14 cellular contexts compared by ENCODE assay signal in genomic region chr1:45594412-45594811, GRCh38. TPM values are rescaled to one million over a fixed set of nuclear protein-coding genes. Genes with fewer than 3 reads are reported as not detected.
DNase-seq lines count a peak whose midpoint lies in the region; ATAC-seq and TF ChIP-seq lines count a peak whose summit lies in the region.
"Had no signal": no experiment of that assay in that cellular context is flagged by ENCODE, and none has a peak within 500 bp of the region (broad histone marks: within the 10 kb centered on the region; RNA-seq: fewer than 3 reads in every experiment).

No MANE protein-coding gene starts in this region.

- CTCF ChIA-PET in MCF 10A (lab: Yijun Ruan, JAX) (no interaction called here), mammary epithelial cell (lab: Charles Lee; ENCODE audit: low non-redundant PET) (no interaction called here)

- H3K9me3 ChIP-seq in mammary epithelial cell (replicated peaks; ENCODE audit: insufficient read depth, low read length) = no peaks in the 10 kb centered on the region
- H3K9me3 ChIP-seq: A549, BE2C had no signal

- H3K27ac ChIP-seq in mammary epithelial cell (ENCODE audit: insufficient read depth, low read depth, low read length) = no peak overlapping the region
- H3K27ac ChIP-seq: A549, C4-2B, GM23248 had no signal

- H3K4me3 Mint-ChIP-seq in MCF 10A (ENCODE audit: unreplicated experiment) = no peak overlapping the region
- no peak overlapping the region for H3K4me3 Mint-ChIP-seq in activated T-helper 1 cell treated with anti-CD3 and anti-CD28 coated beads, Interleukin-12 subunit alpha, Interleukin-12 subunit beta, Interleukin-2, Interleukin-4 antibody, amounts not matched to agents 30 ng/mL and 10 ng/mL and 1 ng/mL, durations not matched to agents 14 hours and 24 hours and 36 hours
- H3K4me3 Mint-ChIP-seq in endothelial cell (ENCODE audit: unreplicated experiment) = no peak overlapping the region

- H3K27me3 Mint-ChIP-seq in MCF 10A (ENCODE audit: insufficient read depth, unreplicated experiment) = no peaks in the 10 kb centered on the region
- no peaks in the 10 kb centered on the region for H3K27me3 Mint-ChIP-seq in activated T-helper 1 cell treated with anti-CD3 and anti-CD28 coated beads, Interleukin-12 subunit alpha, Interleukin-12 subunit beta, Interleukin-2, Interleukin-4 antibody, amounts not matched to agents 30 ng/mL and 10 ng/mL and 1 ng/mL, durations not matched to agents 14 hours and 24 hours and 36 hours (ENCODE audit: insufficient read depth)
- H3K27me3 Mint-ChIP-seq in endothelial cell (ENCODE audit: unreplicated experiment) = peaks cover 1% of the 10 kb centered on the region
- H3K27me3 Mint-ChIP-seq: CD8-positive, alpha-beta memory T cell had no signal

- TF ChIP-seq CTCF in MCF 10A (IDR thresholded peaks at IDR 0.05; ENCODE audit: unreplicated experiment) (no peak), mammary epithelial cell (conservative IDR thresholded peaks at IDR 0.05 in 1 of 2, IDR thresholded peaks at IDR 0.05 in 1 of 2; ENCODE audit: extremely low read depth in 1 of 2, insufficient read depth in 1 of 2, low read depth in 1 of 2, low read length in 2 of 2) (no peak), endothelial cell (IDR thresholded peaks at IDR 0.05; ENCODE audit: unreplicated experiment) (no peak)

- no peaks in the 10 kb centered on the region for H3K4me1 Mint-ChIP-seq in MCF 10A (ENCODE audit: insufficient read depth, unreplicated experiment)
- H3K4me1 Mint-ChIP-seq in activated T-helper 1 cell treated with anti-CD3 and anti-CD28 coated beads, Interleukin-12 subunit alpha, Interleukin-12 subunit beta, Interleukin-2, Interleukin-4 antibody, amounts not matched to agents 30 ng/mL and 10 ng/mL and 1 ng/mL, durations not matched to agents 14 hours and 24 hours and 36 hours (ENCODE audit: low read depth) = peaks cover 10% of the 10 kb centered on the region
- H3K4me1 Mint-ChIP-seq in endothelial cell (ENCODE audit: unreplicated experiment) = no peaks in the 10 kb centered on the region

- H4K20me1 ChIP-seq in mammary epithelial cell (ENCODE audit: insufficient read depth, low read length) = no peaks in the 10 kb centered on the region

- no TSS peak for BruUV-seq in MCF 10A (replicated peaks; lab: Mats Ljungman, UMichigan)
- no TSS peak for BruUV-seq in mammary epithelial cell (replicated peaks; lab: Mats Ljungman, UMichigan)

- H3K4me1 ChIP-seq in mammary epithelial cell (ENCODE audit: insufficient read depth, low read length) = no peaks in the 10 kb centered on the region
- H3K4me1 ChIP-seq: BE2C had no signal

- H3K27ac Mint-ChIP-seq in MCF 10A (ENCODE audit: low read depth, unreplicated experiment) (peak overlapping the region; percentile 37), endothelial cell (ENCODE audit: unreplicated experiment) (peak overlapping the region; percentile 50)
- peak overlapping the region; percentile 34 for H3K27ac Mint-ChIP-seq in activated T-helper 1 cell treated with anti-CD3 and anti-CD28 coated beads, Interleukin-12 subunit alpha, Interleukin-12 subunit beta, Interleukin-2, Interleukin-4 antibody, amounts not matched to agents 30 ng/mL and 10 ng/mL and 1 ng/mL, durations not matched to agents 14 hours and 24 hours and 36 hours

- H3K9ac ChIP-seq in mammary epithelial cell (ENCODE audit: insufficient read depth, low read length) = no peak overlapping the region
- H3K9ac ChIP-seq: GM23248 had no signal

- 92% methylated on average over 4 of the region's 4 CpGs for WGBS in mammary epithelial cell (ENCODE audit: low coverage, missing lambda C conversion rate)

- H3K4me3 ChIP-seq in mammary epithelial cell (replicated peaks in 1 of 3; ENCODE audit: insufficient read depth in 1 of 3, low read depth in 2 of 3, low read length in 3 of 3) = no peak overlapping the region
- H3K4me3 ChIP-seq: A549, GM23248 had no signal

- H3K4me2 ChIP-seq in mammary epithelial cell (ENCODE audit: insufficient read depth, low read depth, low read length) = no peak overlapping the region
- H3K4me2 ChIP-seq: A549 had no signal

- dilution Hi-C loops in mammary epithelial cell (cut with HindIII; ENCODE audit: low sequenced_read_pairs) = loop anchor here (5.0 kb wide), 1 partner anchor 82 kb away; no protein-coding TSS in a partner anchor

- H3K79me2 ChIP-seq in mammary epithelial cell (ENCODE audit: insufficient read depth, low read length) = peaks cover 83% of the 10 kb centered on the region

- H3K9me3 Mint-ChIP-seq in MCF 10A (ENCODE audit: unreplicated experiment) (no peaks in the 10 kb centered on the region), endothelial cell (ENCODE audit: unreplicated experiment) (no peaks in the 10 kb centered on the region)
- H3K9me3 Mint-ChIP-seq in activated T-helper 1 cell treated with anti-CD3 and anti-CD28 coated beads, Interleukin-12 subunit alpha, Interleukin-12 subunit beta, Interleukin-2, Interleukin-4 antibody, amounts not matched to agents 30 ng/mL and 10 ng/mL and 1 ng/mL, durations not matched to agents 14 hours and 24 hours and 36 hours = no peaks in the 10 kb centered on the region
- H3K9me3 Mint-ChIP-seq: CD8-positive, alpha-beta memory T cell; H9 had no signal

- in situ Hi-C loops in mammary epithelial cell (cut with MboI; ENCODE audit: low sequenced_read_pairs in 2 of 2) = no loop called here

- intact Hi-C loops in MCF 10A (cut with micrococcal nuclease) (no loop called here), mammary epithelial cell (cut with micrococcal nuclease) (no loop called here), left cardiac atrium (cut with DNase I) (no loop called here)
- intact Hi-C loops in activated T-helper 1 cell treated with anti-CD3 and anti-CD28 coated beads, Interleukin-12 subunit alpha, Interleukin-12 subunit beta, Interleukin-2, Interleukin-4 antibody, amounts not matched to agents 30 ng/mL and 10 ng/mL and 1 ng/mL, durations not matched to agents 14 hours and 24 hours and 36 hours (cut with micrococcal nuclease) = no loop called here

- POLR2A ChIA-PET in MCF 10A (lab: Yijun Ruan, JAX) = interaction anchor here (1.3 kb wide), 1 partner anchor 9 kb away, joined by 7 read pairs; no protein-coding TSS in a partner anchor

- DNase-seq in MCF 10A (ENCODE audit: unreplicated experiment) = no peak
- no peak for DNase-seq in mammary epithelial cell
- DNase-seq in activated T-helper 1 cell treated with anti-CD3 and anti-CD28 coated beads, Interleukin-12 subunit alpha, Interleukin-12 subunit beta, Interleukin-2, Interleukin-4 antibody, amounts not matched to agents 30 ng/mL and 10 ng/mL and 1 ng/mL, durations not matched to agents 14 hours and 24 hours and 36 hours (ENCODE audit: low spot score) = no peak
- no peak for DNase-seq in endothelial cell (ENCODE audit: low spot score)
- no peak for DNase-seq in ecto neural progenitor cell (ENCODE audit: low spot score)
- no peak for DNase-seq in left cardiac atrium
- DNase-seq: BE2C; CD8-positive, alpha-beta memory T cell; DMS53; GM23248; H9 had no signal

- no peak for ATAC-seq in left cardiac atrium
- no peak for ATAC-seq in HG03045 (IDR thresholded peaks at IDR 0.05; ENCODE audit: unreplicated experiment)
- ATAC-seq: A549 had no signal

- H3K36me3 Mint-ChIP-seq in MCF 10A (ENCODE audit: insufficient read depth, unreplicated experiment) (peaks cover 59% of the 10 kb centered on the region), endothelial cell (ENCODE audit: low read depth, unreplicated experiment) (peaks cover 16% of the 10 kb centered on the region)
- peaks cover 24% of the 10 kb centered on the region for H3K36me3 Mint-ChIP-seq in activated T-helper 1 cell treated with anti-CD3 and anti-CD28 coated beads, Interleukin-12 subunit alpha, Interleukin-12 subunit beta, Interleukin-2, Interleukin-4 antibody, amounts not matched to agents 30 ng/mL and 10 ng/mL and 1 ng/mL, durations not matched to agents 14 hours and 24 hours and 36 hours (ENCODE audit: low read depth)

- H3K36me3 ChIP-seq in mammary epithelial cell (ENCODE audit: insufficient read depth, low read length) = peaks cover 22% of the 10 kb centered on the region

- no peaks in the 10 kb centered on the region for H3K27me3 ChIP-seq in mammary epithelial cell (ENCODE audit: insufficient read depth, low read length)
- H3K27me3 ChIP-seq: BE2C had no signal

- H2AFZ ChIP-seq in mammary epithelial cell (ENCODE audit: low read depth, low read length) = no peak overlapping the region
- H2AFZ ChIP-seq: GM23248 had no signal

RNA-seq across cellular contexts. Expression of gene NASP, which starts 10.6 kb away (rescaled TPM):
- 76.4 and 84.6 TPM in 2 replicates for total RNA-seq in MCF 10A (2022)
- total RNA-seq in mammary epithelial cell = 10 to 100 TPM; 17.2 to 82.2 TPM
- 84.7 TPM for polyA plus RNA-seq in mammary epithelial cell
- 39.5 TPM for polyA minus RNA-seq in mammary epithelial cell
- total RNA-seq in activated T-helper 1 cell treated with anti-CD3 and anti-CD28 coated beads, Interleukin-12 subunit alpha, Interleukin-12 subunit beta, Interleukin-2, Interleukin-4 antibody, amounts not matched to agents 30 ng/mL and 10 ng/mL and 1 ng/mL, durations not matched to agents 14 hours and 24 hours and 36 hours = 250 and 251 TPM in 2 replicates
- 149 TPM for total RNA-seq in endothelial cell (ENCODE audit: unreplicated experiment)
- total RNA-seq in left cardiac atrium = 10 to 100 TPM; 38.2 to 56.4 TPM

RNA-seq across cellular contexts. Expression of gene CCDC17, which starts 29.4 kb away (rescaled TPM):
- total RNA-seq in MCF 10A (2022) (3.9 and 4.9 TPM in 2 replicates), mammary epithelial cell (1 to 10 TPM; 1.8 to 2.7 TPM), endothelial cell (ENCODE audit: unreplicated experiment) (3.9 TPM), left cardiac atrium (1 to 10 TPM in 1 of 2 donors, under 1 TPM in 1; 0.44 to 1.2 TPM)
- 0.17 TPM for polyA plus RNA-seq in mammary epithelial cell
- 2.5 TPM for polyA minus RNA-seq in mammary epithelial cell
- 2.5 and 2.8 TPM in 2 replicates for total RNA-seq in activated T-helper 1 cell treated with anti-CD3 and anti-CD28 coated beads, Interleukin-12 subunit alpha, Interleukin-12 subunit beta, Interleukin-2, Interleukin-4 antibody, amounts not matched to agents 30 ng/mL and 10 ng/mL and 1 ng/mL, durations not matched to agents 14 hours and 24 hours and 36 hours

RNA-seq across cellular contexts. Expression of gene AKR1A1, which starts 43.8 kb away (rescaled TPM):
- 108 and 142 TPM in 2 replicates for total RNA-seq in MCF 10A (2022)
- 10 to 100 TPM; 58.7 to 79.7 TPM for total RNA-seq in mammary epithelial cell
- 118 TPM for polyA plus RNA-seq in mammary epithelial cell
- 105 TPM for polyA minus RNA-seq in mammary epithelial cell
- total RNA-seq in activated T-helper 1 cell treated with anti-CD3 and anti-CD28 coated beads, Interleukin-12 subunit alpha, Interleukin-12 subunit beta, Interleukin-2, Interleukin-4 antibody, amounts not matched to agents 30 ng/mL and 10 ng/mL and 1 ng/mL, durations not matched to agents 14 hours and 24 hours and 36 hours = 192 and 194 TPM in 2 replicates
- total RNA-seq in endothelial cell (ENCODE audit: unreplicated experiment) = 125 TPM
- 100 to 1,000 TPM in 1 of 2 donors, 10 to 100 TPM in 1; 96.8 to 103 TPM for total RNA-seq in left cardiac atrium
